33 cellular contexts compared by ENCODE assay signal in the genomic region with DNA sequence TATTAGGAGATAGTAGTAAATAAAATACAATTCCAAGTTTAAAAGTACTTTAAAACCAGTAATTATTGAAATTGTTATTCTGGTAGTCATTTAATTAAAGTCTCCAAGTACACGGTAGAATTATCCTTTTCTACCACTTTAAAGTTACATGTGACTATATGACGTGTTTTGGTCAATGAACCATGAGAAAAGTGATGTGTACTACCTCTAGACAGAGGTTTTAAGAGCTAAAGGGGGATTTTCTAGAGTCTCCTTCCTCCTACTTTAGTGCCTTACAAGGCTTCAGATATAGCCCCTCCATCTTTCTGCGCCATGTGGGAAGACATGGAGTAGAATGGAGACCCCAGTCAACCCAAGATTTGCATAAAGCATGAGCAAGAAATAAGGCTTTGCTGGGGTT.
"Had no signal": no experiment of that assay in that cellular context is flagged by ENCODE, and none has a peak within 500 bp of the region (broad histone marks: within the 10 kb centered on the region; RNA-seq: fewer than 3 reads in every experiment).

No MANE protein-coding gene starts in this region.

- ATAC-seq: activated naive CD4-positive, alpha-beta T cell treated with anti-CD3 and anti-CD28 coated beads, Interleukin-2, amount 50 U/mL, for 72 hours; activated naive CD8-positive, alpha-beta T cell treated with anti-CD3 and anti-CD28 coated beads, Interleukin-2, amount 50 U/mL, for 24 hours; activated T-cell treated with anti-CD3 and anti-CD28 coated beads, Interleukin-2, amount 50 U/mL, for 4 hours; activated T-cell treated with anti-CD3 and anti-CD28 coated beads, Interleukin-2, amount 50 U/mL, for 72 hours; activated T-helper 17 cell treated with anti-CD3 and anti-CD28 coated beads, Interleukin-2, amount 50 U/mL, for 72 hours; body of pancreas had no signal

- H3K9me3 ChIP-seq: adrenal gland, ascending aorta, body of pancreas, breast epithelium had no signal

- H3K27ac ChIP-seq: adrenal gland, ascending aorta, body of pancreas, brain microvascular endothelial cell, breast epithelium, cardiac muscle cell had no signal

- H3K4me1 ChIP-seq: adrenal gland, ascending aorta, body of pancreas, breast epithelium had no signal

- H3K27me3 ChIP-seq: adrenal gland, ascending aorta, body of pancreas, brain microvascular endothelial cell, breast epithelium, cardiac muscle cell had no signal

- FAIRE-seq: astrocyte, bronchial epithelial cell had no signal

- DNase-seq: activated effector memory CD4-positive, alpha-beta T cell treated with anti-CD3 and anti-CD28 coated beads, Interleukin-2, amount 50 U/mL, for 16 hours; activated effector memory CD4-positive, alpha-beta T cell treated with Interleukin-2 at 50 U/mL for 16 hours; activated gamma-delta T cell; activated gamma-delta T cell treated with Interleukin-2 at 50 U/mL for 16 hours; activated naive CD4-positive, alpha-beta T cell; activated naive CD4-positive, alpha-beta T cell treated with anti-CD3 and anti-CD28 coated beads for 36 hours; activated naive CD4-positive, alpha-beta T cell treated with anti-CD3 and anti-CD28 coated beads, Interleukin-2, amount 10 ng/mL, durations not matched to agents 7 days and 5 days; activated naive CD4-positive, alpha-beta T cell treated with anti-CD3 and anti-CD28 coated beads, Interleukin-2, amount 50 U/mL, for 16 hours; activated naive CD4-positive, alpha-beta T cell treated with Interleukin-2 at 50 U/mL for 16 hours; activated naive CD8-positive, alpha-beta T cell treated with anti-CD3 and anti-CD28 coated beads for 36 hours; activated naive CD8-positive, alpha-beta T cell treated with anti-CD3 and anti-CD28 coated beads, Interleukin-2, amount 10 ng/mL, durations not matched to agents 7 days and 5 days; activated naive CD8-positive, alpha-beta T cell treated with anti-CD3 and anti-CD28 coated beads, Interleukin-2, amount 50 U/mL, for 24 hours; activated T-cell treated with anti-CD3 and anti-CD28 coated beads, Interleukin-2, amount 50 U/mL, for 24 hours; activated T-cell treated with anti-CD3 and anti-CD28 coated beads, Interleukin-2, amount 50 U/mL, for 4 hours; activated T-cell treated with anti-CD3 and anti-CD28 coated beads, Interleukin-2, amount 50 U/mL, for 48 hours; activated T-cell treated with anti-CD3 and anti-CD28 coated beads, Interleukin-2, amount 50 U/mL, for 72 hours; adrenal gland; amniotic stem cell; amygdala; anterior cingulate cortex; aorta; body of pancreas; brain microvascular endothelial cell; caudate nucleus; central memory CD4-positive, alpha-beta T cell; cerebellar nuclear complex had no signal

- H3K4me3 ChIP-seq: adrenal gland, ascending aorta, body of pancreas, breast epithelium, cardiac muscle cell had no signal

- H3K36me3 ChIP-seq: adrenal gland, ascending aorta, brain microvascular endothelial cell, breast epithelium, cardiac muscle cell had no signal
